Comparison of ENCODE assay signal across 35 cellular contexts in the genomic region with DNA sequence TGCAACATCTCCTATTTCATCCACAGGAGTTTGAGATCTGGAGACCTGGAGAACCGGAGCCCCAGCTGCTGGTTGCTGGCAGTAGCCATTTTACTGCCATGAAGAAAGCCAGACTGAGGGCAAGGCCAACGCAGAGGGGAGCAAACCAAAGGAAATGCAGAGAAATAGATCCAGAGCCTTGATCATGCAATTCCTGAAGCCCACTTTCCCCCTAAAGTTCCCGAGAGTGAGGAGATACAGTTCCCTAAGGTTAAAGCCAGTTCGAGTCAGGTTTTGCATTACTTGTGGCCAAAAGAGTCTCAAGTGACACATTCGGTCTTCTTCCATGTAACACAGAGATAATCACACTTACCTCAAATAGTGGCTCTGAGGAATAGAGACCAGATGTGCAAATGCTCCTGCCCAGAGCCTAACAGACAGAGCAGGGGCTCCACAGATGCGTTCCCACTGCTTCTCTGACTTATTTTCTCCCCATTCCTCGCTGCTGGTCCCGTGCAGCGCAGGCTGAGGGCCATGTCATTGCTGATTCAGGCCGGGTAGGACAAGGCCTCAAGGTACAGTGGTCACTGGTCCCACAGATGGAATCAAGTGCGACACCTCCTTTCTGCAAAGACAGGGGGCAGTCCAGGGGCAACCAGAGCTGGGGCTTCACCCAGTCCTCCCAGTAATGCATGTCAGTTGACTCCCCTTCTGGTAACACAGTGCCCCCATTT.
"Had no signal": no experiment of that assay in that cellular context is flagged by ENCODE, and none has a peak within 500 bp of the region (broad histone marks: within the 10 kb centered on the region; RNA-seq: fewer than 3 reads in every experiment).

No MANE protein-coding gene starts in this region.

- ATAC-seq: activated CD8-positive, alpha-beta memory T cell treated with anti-CD3 and anti-CD28 coated beads, Interleukin-2, amount 10 ng/mL, durations not matched to agents 7 days and 5 days; activated naive CD8-positive, alpha-beta T cell treated with anti-CD3 and anti-CD28 coated beads, Interleukin-2, amount 50 U/mL, for 24 hours had no signal

- H3K27ac Mint-ChIP-seq: activated B cell treated with CpG ODN at 0.5 μM for 24 hours; activated CD4-positive, alpha-beta memory T cell treated with anti-CD3 and anti-CD28 coated beads, Interleukin-2, amount 10 ng/mL, durations not matched to agents 7 days and 5 days; activated CD8-positive, alpha-beta memory T cell treated with anti-CD3 and anti-CD28 coated beads, Interleukin-2, amount 10 ng/mL, durations not matched to agents 7 days and 5 days; activated naive CD4-positive, alpha-beta T cell treated with anti-CD3 and anti-CD28 coated beads, Interleukin-2, amount 10 ng/mL, durations not matched to agents 7 days and 5 days; activated naive CD8-positive, alpha-beta T cell; activated naive CD8-positive, alpha-beta T cell treated with anti-CD3 and anti-CD28 coated beads, Interleukin-2, amount 50 U/mL, for 24 hours had no signal

- DNase-seq: activated B cell treated with CpG ODN at 0.5 μM for 24 hours; activated CD4-positive, alpha-beta memory T cell treated with anti-CD3 and anti-CD28 coated beads, Interleukin-2, amount 10 ng/mL, durations not matched to agents 7 days and 5 days; activated CD4-positive, alpha-beta T cell treated with anti-CD3 and anti-CD28 coated beads for 4 hours; activated CD4-positive, alpha-beta T cell treated with anti-CD3 and anti-CD28 coated beads, Interleukin-2, amount 50 U/mL, for 1 hour; activated CD4-positive, CD25-positive, alpha-beta regulatory T cell treated with anti-CD3 and anti-CD28 coated beads, Interleukin-2, amount 50 U/mL, for 72 hours; activated CD8-positive, alpha-beta memory T cell treated with anti-CD3 and anti-CD28 coated beads for 24 hours; activated CD8-positive, alpha-beta memory T cell treated with anti-CD3 and anti-CD28 coated beads, Interleukin-2, amount 10 ng/mL, durations not matched to agents 7 days and 5 days; activated CD8-positive, alpha-beta memory T cell treated with anti-CD3 and anti-CD28 coated beads, Interleukin-2, amount 50 U/mL, for 48 hours; activated effector memory CD4-positive, alpha-beta T cell treated with Interleukin-2 at 50 U/mL for 16 hours; activated naive CD4-positive, alpha-beta T cell treated with anti-CD3 and anti-CD28 coated beads, Interleukin-2, amount 10 ng/mL, durations not matched to agents 7 days and 5 days; activated naive CD8-positive, alpha-beta T cell treated with anti-CD3 and anti-CD28 coated beads, Interleukin-2, amount 50 U/mL, for 24 hours; activated T-cell treated with anti-CD3 and anti-CD28 coated beads, Interleukin-2, amount 50 U/mL, for 48 hours; anterior cingulate cortex; cerebellar nuclear complex; Kasumi-1; MM.1S; MV-4-11; NCI-H1092; NCI-H1436 treated with DMSO at 0.1 percent for 48 hours; NCI-H187; NCI-H2029 treated with DMSO at 0.1 percent for 48 hours; NCI-H2107; NCI-H2171; NCI-H510A; NCI-H526; NCI-H748 treated with DMSO at 0.1 percent for 48 hours; NK-92 treated with Interleukin-12 subunit alpha and Interleukin-12 subunit beta, amount 100 ng/mL, for 24 hours; OCI-M1; Right ventricle myocardium superior; SW 1271; T-helper 1 cell; T-helper 2 cell; T-helper 9 cell had no signal

- H3K9me3 Mint-ChIP-seq: activated CD4-positive, alpha-beta memory T cell treated with anti-CD3 and anti-CD28 coated beads, Interleukin-2, amount 10 ng/mL, durations not matched to agents 7 days and 5 days had no signal

- H3K27me3 Mint-ChIP-seq: activated CD4-positive, alpha-beta memory T cell treated with anti-CD3 and anti-CD28 coated beads, Interleukin-2, amount 10 ng/mL, durations not matched to agents 7 days and 5 days; activated naive CD8-positive, alpha-beta T cell; activated naive CD8-positive, alpha-beta T cell treated with anti-CD3 and anti-CD28 coated beads, Interleukin-2, amount 50 U/mL, for 24 hours had no signal

- H3K4me1 Mint-ChIP-seq: activated B cell treated with CpG ODN at 0.5 μM for 24 hours; activated CD4-positive, alpha-beta memory T cell treated with anti-CD3 and anti-CD28 coated beads, Interleukin-2, amount 10 ng/mL, durations not matched to agents 7 days and 5 days; activated CD8-positive, alpha-beta memory T cell treated with anti-CD3 and anti-CD28 coated beads, Interleukin-2, amount 10 ng/mL, durations not matched to agents 7 days and 5 days; activated naive CD4-positive, alpha-beta T cell treated with anti-CD3 and anti-CD28 coated beads, Interleukin-2, amount 10 ng/mL, durations not matched to agents 7 days and 5 days had no signal

- H3K27ac ChIP-seq: VCaP had no signal

- H3K4me3 Mint-ChIP-seq: activated B cell treated with CpG ODN at 0.5 μM for 24 hours; activated CD4-positive, alpha-beta memory T cell treated with anti-CD3 and anti-CD28 coated beads, Interleukin-2, amount 10 ng/mL, durations not matched to agents 7 days and 5 days; activated CD8-positive, alpha-beta memory T cell treated with anti-CD3 and anti-CD28 coated beads, Interleukin-2, amount 10 ng/mL, durations not matched to agents 7 days and 5 days; activated naive CD4-positive, alpha-beta T cell treated with anti-CD3 and anti-CD28 coated beads, Interleukin-2, amount 10 ng/mL, durations not matched to agents 7 days and 5 days; activated naive CD8-positive, alpha-beta T cell; activated naive CD8-positive, alpha-beta T cell treated with anti-CD3 and anti-CD28 coated beads, Interleukin-2, amount 50 U/mL, for 24 hours had no signal

- H3K36me3 Mint-ChIP-seq: activated naive CD4-positive, alpha-beta T cell treated with anti-CD3 and anti-CD28 coated beads, Interleukin-2, amount 10 ng/mL, durations not matched to agents 7 days and 5 days; activated naive CD8-positive, alpha-beta T cell had no signal
